In the genomic region with DNA sequence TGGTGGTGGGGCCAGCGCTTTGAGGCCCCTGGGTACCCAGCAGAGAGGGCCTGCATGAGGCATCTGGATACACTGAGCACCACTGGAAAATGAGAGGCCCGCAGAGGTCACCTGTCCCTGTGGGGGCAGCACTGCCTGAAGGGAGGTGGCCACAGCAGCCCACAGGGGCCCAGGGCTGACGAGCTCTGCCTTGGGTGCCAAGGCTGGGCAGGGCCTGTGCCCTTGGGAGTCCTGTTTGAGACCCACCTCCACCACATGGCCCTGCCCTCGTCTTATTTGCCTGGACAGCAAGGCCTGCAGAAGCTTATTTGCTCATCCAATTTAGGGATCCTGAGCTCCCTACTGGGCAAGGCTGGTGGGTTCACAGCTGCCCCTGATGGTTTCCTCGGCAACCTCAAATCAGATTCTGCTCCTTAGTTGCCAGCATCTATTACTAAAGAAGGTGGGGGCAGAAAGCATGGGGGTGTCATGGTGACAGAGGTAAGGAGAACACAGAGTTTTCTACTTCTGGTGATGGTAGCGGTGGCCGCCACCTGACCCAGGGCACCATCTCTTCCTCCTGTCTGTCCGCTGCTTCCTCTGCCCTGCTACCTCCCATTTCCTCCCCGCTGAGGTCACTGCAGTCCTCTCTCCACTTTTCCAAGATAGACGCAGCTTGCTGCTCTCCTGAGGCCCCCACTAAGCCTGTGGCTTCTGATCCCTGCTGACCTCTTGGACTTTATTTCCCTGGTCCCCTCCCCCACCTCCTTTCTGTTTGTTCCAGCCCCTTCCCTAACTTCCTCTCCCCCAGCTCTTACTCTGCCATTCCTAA, we compare ENCODE assay signal across 24 cellular contexts.
DNase-seq lines count a peak whose midpoint lies in the region; ATAC-seq, FAIRE-seq and TF ChIP-seq lines count a peak whose summit lies in the region.
"Had no signal": no experiment of that assay in that cellular context is flagged by ENCODE, and none has a peak within 500 bp of the region (broad histone marks: within the 10 kb centered on the region; RNA-seq: fewer than 3 reads in every experiment).

No MANE protein-coding gene starts in this region.

- no peaks in the 10 kb centered on the region for H3K36me3 Mint-ChIP-seq in neural crest cell (ENCODE audit: low read depth)
- no peaks in the 10 kb centered on the region for H3K36me3 Mint-ChIP-seq in activated naive CD8-positive, alpha-beta T cell treated with anti-CD3 and anti-CD28 coated beads for 36 hours
- H3K36me3 Mint-ChIP-seq: CD8-positive, alpha-beta T cell had no signal

- TF ChIP-seq CTCF in neural crest cell (conservative IDR thresholded peaks at IDR 0.05), result no peak

- H3K27me3 Mint-ChIP-seq in neural crest cell (ENCODE audit: low read depth), result peaks cover 7% of the 10 kb centered on the region
- H3K27me3 Mint-ChIP-seq in activated naive CD8-positive, alpha-beta T cell treated with anti-CD3 and anti-CD28 coated beads for 36 hours, result peaks cover 26% of the 10 kb centered on the region

- DNase-seq in NCI-H748 (lab: John Stamatoyannopoulos, UW; ENCODE audit: unreplicated experiment) (peak; percentile 8), NCI-H748 treated with DMSO at 0.1 percent for 48 hours (lab: John Stamatoyannopoulos, UW) (no peak), neural crest cell (ENCODE audit: low read depth, low spot score) (no peak), frontal cortex (ENCODE audit: low spot score in 2 of 2) (no peak)
- no peak for DNase-seq in activated naive CD8-positive, alpha-beta T cell treated with anti-CD3 and anti-CD28 coated beads for 36 hours
- DNase-seq: AML-193; C1 segment of cervical spinal cord; Calu3; CD8-positive, alpha-beta T cell; DMS53; GDM1; NCI-H1105 treated with DMSO at 0.1 percent for 48 hours; NCI-H1694; NCI-H2081; NCI-H2171; NCI-H526; SJCRH30 had no signal

- peak; percentile 20 for ATAC-seq in esophagus mucosa
- no peak for ATAC-seq in GM18520 (IDR thresholded peaks at IDR 0.05; ENCODE audit: unreplicated experiment)
- ATAC-seq: CD8-positive, alpha-beta T cell; GM23338; Panc1 had no signal

- H3K9me3 Mint-ChIP-seq in neural crest cell, result no peaks in the 10 kb centered on the region
- no peaks in the 10 kb centered on the region for H3K9me3 Mint-ChIP-seq in activated naive CD8-positive, alpha-beta T cell treated with anti-CD3 and anti-CD28 coated beads for 36 hours
- H3K9me3 Mint-ChIP-seq: CD8-positive, alpha-beta T cell had no signal

- FAIRE-seq in frontal cortex (lab: Jason Lieb, UNC), result no peak
- FAIRE-seq: GM18507, HTR-8/SVneo had no signal

- peak overlapping the region; percentile 88 for H3K27ac Mint-ChIP-seq in neural crest cell (ENCODE audit: unreplicated experiment)
- H3K27ac Mint-ChIP-seq in activated naive CD8-positive, alpha-beta T cell treated with anti-CD3 and anti-CD28 coated beads for 36 hours, result no peak overlapping the region
- H3K27ac Mint-ChIP-seq: CD8-positive, alpha-beta T cell; GM23338; IgD-negative memory B cell had no signal

- no peak overlapping the region for H3K4me3 Mint-ChIP-seq in neural crest cell
- no peak overlapping the region for H3K4me3 Mint-ChIP-seq in activated naive CD8-positive, alpha-beta T cell treated with anti-CD3 and anti-CD28 coated beads for 36 hours
- H3K4me3 Mint-ChIP-seq: CD8-positive, alpha-beta T cell; GM23338 had no signal

- H3K4me1 Mint-ChIP-seq in neural crest cell, result peaks cover 19% of the 10 kb centered on the region
- peaks cover 3% of the 10 kb centered on the region for H3K4me1 Mint-ChIP-seq in activated naive CD8-positive, alpha-beta T cell treated with anti-CD3 and anti-CD28 coated beads for 36 hours
